32 cellular contexts compared by ENCODE assay signal in the genomic region with DNA sequence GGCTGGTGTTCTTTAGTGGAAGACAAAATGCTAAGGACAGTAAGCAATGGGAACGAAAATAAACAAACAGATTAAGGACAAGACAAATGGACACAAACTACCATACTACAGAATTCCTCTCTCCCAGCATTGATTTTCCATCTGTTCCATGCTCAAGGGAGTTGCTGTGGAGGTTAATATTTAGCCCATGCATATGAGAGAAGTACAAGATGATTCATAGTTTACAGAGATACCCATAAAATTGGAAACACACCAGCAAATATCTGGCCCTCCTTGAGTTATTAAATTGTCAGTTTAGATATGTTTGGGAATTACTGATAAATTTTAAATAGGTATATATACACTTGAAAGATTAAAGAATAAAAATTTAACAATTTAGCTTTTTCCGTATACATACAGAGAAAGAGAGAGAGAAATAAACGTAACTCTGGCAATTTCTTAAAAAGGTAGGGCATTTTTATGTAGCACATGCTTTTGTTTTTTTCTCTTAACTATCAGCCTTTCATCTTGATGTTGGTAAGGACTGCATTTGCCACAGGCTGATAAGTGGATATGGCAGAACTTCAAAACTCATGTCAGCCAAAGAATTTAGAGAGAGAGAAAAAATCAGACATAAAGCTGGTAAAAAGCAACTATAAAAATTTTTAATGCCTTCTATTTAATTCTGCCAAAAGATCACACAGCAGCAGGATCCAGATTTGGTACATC.
DNase-seq lines count a peak whose midpoint lies in the region; ATAC-seq, FAIRE-seq and TF ChIP-seq lines count a peak whose summit lies in the region.
"Had no signal": no experiment of that assay in that cellular context is flagged by ENCODE, and none has a peak within 500 bp of the region (broad histone marks: within the 10 kb centered on the region; RNA-seq: fewer than 3 reads in every experiment).

No MANE protein-coding gene starts in this region.

- no peak for TF ChIP-seq RAD21 in IMR-90 (IDR thresholded peaks at IDR 0.05; ENCODE audit: low read length)

- no peak overlapping the region for H3K27ac Mint-ChIP-seq in astrocyte (ENCODE audit: unreplicated experiment)
- H3K27ac Mint-ChIP-seq: activated B cell treated with CpG ODN at 0.5 μM for 24 hours; activated T-cell treated with anti-CD3 and anti-CD28 coated beads, Interleukin-2, amount 50 U/mL, for 72 hours; stimulated activated naive CD8-positive, alpha-beta T cell treated with anti-CD3 and anti-CD28 coated beads, Interleukin-15, amount 100 ng/mL, for 72 hours had no signal

- dilution Hi-C loops in IMR-90 (cut with HindIII; ENCODE audit: low sequenced_read_pairs, unreplicated experiment) = no loop called here

- no peaks in the 10 kb centered on the region for H3K9me3 ChIP-seq in A673 (ENCODE audit: low read depth, low read length, poor library complexity, severe bottlenecking)
- no peaks in the 10 kb centered on the region for H3K9me3 ChIP-seq in IMR-90 (ENCODE audit: control insufficient read depth, insufficient read depth, low read length)
- no peaks in the 10 kb centered on the region for H3K9me3 ChIP-seq in astrocyte (ENCODE audit: insufficient read depth, low read depth, low read length)
- H3K9me3 ChIP-seq in esophagus squamous epithelium = no peaks in the 10 kb centered on the region
- H3K9me3 ChIP-seq: BE2C had no signal

- H2AFZ ChIP-seq in IMR-90 (replicated peaks; ENCODE audit: low read length, poor library complexity) = no peak overlapping the region
- no peak overlapping the region for H2AFZ ChIP-seq in astrocyte (ENCODE audit: low read depth, low read length)

- ATAC-seq in IMR-90 (ENCODE audit: low read depth) (no peak), left colon (peak; percentile 40)
- ATAC-seq: activated T-cell treated with anti-CD3 and anti-CD28 coated beads, Interleukin-2, amount 50 U/mL, for 72 hours; left ventricle myocardium superior; naive thymus-derived CD8-positive, alpha-beta T cell; stimulated activated naive CD8-positive, alpha-beta T cell treated with anti-CD3 and anti-CD28 coated beads, Interleukin-15, amount 100 ng/mL, for 72 hours had no signal

- H3K4ac ChIP-seq in IMR-90 (ENCODE audit: low read depth, low read length) = no peak overlapping the region

- H3K4me3 ChIP-seq in A673 (ENCODE audit: low read depth, low read length, poor library complexity, severe bottlenecking) (no peak overlapping the region), IMR-90 (ENCODE audit: insufficient read depth, low read depth, low read length) (no peak overlapping the region), astrocyte (ENCODE audit: insufficient read depth, low read depth, low read length) (no peak overlapping the region), esophagus squamous epithelium (no peak overlapping the region)
- H3K4me3 ChIP-seq: skin epidermis had no signal

- H3K56ac ChIP-seq in IMR-90 (ENCODE audit: extremely low read depth, insufficient read depth, low read length) = no peak overlapping the region

- H4K5ac ChIP-seq in IMR-90 (ENCODE audit: low read depth, low read length) = no peak overlapping the region

- H3K36me3 Mint-ChIP-seq in astrocyte (ENCODE audit: low read depth, unreplicated experiment) = peaks cover 2% of the 10 kb centered on the region
- H3K36me3 Mint-ChIP-seq: naive thymus-derived CD8-positive, alpha-beta T cell had no signal

- BruUV-seq in A673 (replicated peaks; lab: Mats Ljungman, UMichigan) (no TSS peak), IMR-90 (replicated peaks; lab: Mats Ljungman, UMichigan) (no TSS peak)

- no peaks in the 10 kb centered on the region for H3K36me3 ChIP-seq in A673 (ENCODE audit: insufficient read depth, low read length, poor library complexity, severe bottlenecking)
- H3K36me3 ChIP-seq in IMR-90 (ENCODE audit: control insufficient read depth, insufficient read depth, low read length) = peaks cover 1% of the 10 kb centered on the region; the same call in 1 of the 2 replicates
- no peaks in the 10 kb centered on the region for H3K36me3 ChIP-seq in astrocyte (ENCODE audit: insufficient read depth, low read length)
- no peaks in the 10 kb centered on the region for H3K36me3 ChIP-seq in esophagus squamous epithelium
- H3K36me3 ChIP-seq: BE2C had no signal

- no peak for TF ChIP-seq CTCF in A673 (conservative IDR thresholded peaks at IDR 0.05; ENCODE audit: low read depth, low read length)
- no peak for TF ChIP-seq CTCF in IMR-90 (conservative IDR thresholded peaks at IDR 0.05; ENCODE audit: low read depth, low read length)
- TF ChIP-seq CTCF in astrocyte (IDR thresholded peaks at IDR 0.05; ENCODE audit: insufficient read depth, low read depth, low read length) = no peak
- TF ChIP-seq CTCF in esophagus squamous epithelium (IDR thresholded peaks at IDR 0.05) = no peak

- peaks cover 29% of the 10 kb centered on the region for H3K4me1 ChIP-seq in A673 (ENCODE audit: insufficient read depth, low read length, poor library complexity, severe bottlenecking)
- H3K4me1 ChIP-seq in IMR-90 (ENCODE audit: control insufficient read depth, insufficient read depth, low read length) = peaks cover 3% of the 10 kb centered on the region; the same call in 1 of the 2 replicates
- no peaks in the 10 kb centered on the region for H3K4me1 ChIP-seq in astrocyte (ENCODE audit: insufficient read depth, low read length)
- peaks cover 0 to 20% (median 0%) of the 10 kb centered on the region in 3 donors for H3K4me1 ChIP-seq in esophagus squamous epithelium
- H3K4me1 ChIP-seq: BE2C had no signal

- H2BK5ac ChIP-seq in IMR-90 (ENCODE audit: low read depth, low read length, poor library complexity, severe bottlenecking) = no peak overlapping the region

- peak; percentile 35 for DNase-seq in A673 (ENCODE audit: low spot score)
- DNase-seq in IMR-90 = peak; percentile 10
- peak; percentile 23 for DNase-seq in astrocyte (ENCODE audit: low read depth)
- no peak for DNase-seq in left colon
- no peak for DNase-seq in activated T-cell treated with anti-CD3 and anti-CD28 coated beads, Interleukin-2, amount 50 U/mL, for 48 hours
- no peak for DNase-seq in NCI-H2081 treated with DMSO at 0.1 percent for 48 hours (lab: John Stamatoyannopoulos, UW)
- DNase-seq in NOMO-1 treated with DMSO at 0.1 percent for 48 hours (lab: John Stamatoyannopoulos, UW; ENCODE audit: unreplicated experiment) = no peak
- no peak for DNase-seq in esophagus squamous epithelium (lab: John Stamatoyannopoulos, UW)
- DNase-seq: activated B cell treated with CpG ODN at 0.5 μM for 24 hours; activated CD4-positive, alpha-beta T cell treated with anti-CD3 and anti-CD28 coated beads, Interleukin-2, amount 50 U/mL, for 1 hour; activated naive CD4-positive, alpha-beta T cell; activated T-cell treated with anti-CD3 and anti-CD28 coated beads, Interleukin-2, amount 50 U/mL, for 72 hours; amniotic stem cell; BE2C; DND-41; effector CD8-positive, alpha-beta T cell; foreskin melanocyte; left ventricle myocardium superior; midbrain; MV-4-11; naive thymus-derived CD8-positive, alpha-beta T cell; NCI-H146; NCI-H2171; NCI-H524; NK-92 treated with Interleukin-12 subunit alpha and Interleukin-12 subunit beta, amount 100 ng/mL, for 24 hours; occipital lobe; stimulated activated naive CD8-positive, alpha-beta T cell treated with anti-CD3 and anti-CD28 coated beads, Interleukin-15, amount 100 ng/mL, for 72 hours had no signal

- peaks cover 9% of the 10 kb centered on the region for H3K4me1 Mint-ChIP-seq in astrocyte (ENCODE audit: low read depth, unreplicated experiment)
- H3K4me1 Mint-ChIP-seq: activated B cell treated with CpG ODN at 0.5 μM for 24 hours; naive thymus-derived CD8-positive, alpha-beta T cell; stimulated activated naive CD8-positive, alpha-beta T cell treated with anti-CD3 and anti-CD28 coated beads, Interleukin-15, amount 100 ng/mL, for 72 hours had no signal

- FAIRE-seq in astrocyte (lab: Jason Lieb, UNC) = no peak
- FAIRE-seq: A204.1, bronchial epithelial cell, colon had no signal

- no peaks in the 10 kb centered on the region for H3K27me3 Mint-ChIP-seq in astrocyte (ENCODE audit: low read depth, unreplicated experiment)
- H3K27me3 Mint-ChIP-seq: activated B cell treated with CpG ODN at 0.5 μM for 24 hours; naive thymus-derived CD8-positive, alpha-beta T cell; stimulated activated naive CD8-positive, alpha-beta T cell treated with anti-CD3 and anti-CD28 coated beads, Interleukin-15, amount 100 ng/mL, for 72 hours had no signal

- no peak overlapping the region for H3K4me3 Mint-ChIP-seq in astrocyte (ENCODE audit: unreplicated experiment)
- H3K4me3 Mint-ChIP-seq: activated B cell treated with CpG ODN at 0.5 μM for 24 hours; activated T-cell treated with anti-CD3 and anti-CD28 coated beads, Interleukin-2, amount 50 U/mL, for 72 hours; naive thymus-derived CD8-positive, alpha-beta T cell; stimulated activated naive CD8-positive, alpha-beta T cell treated with anti-CD3 and anti-CD28 coated beads, Interleukin-15, amount 100 ng/mL, for 72 hours had no signal

- H2BK120ac ChIP-seq in IMR-90 (ENCODE audit: low read depth, low read length) = no peak overlapping the region

- H4K20me1 ChIP-seq in IMR-90 (ENCODE audit: insufficient read depth, low read length) = peaks cover 4% of the 10 kb centered on the region; the same call in 1 of the 2 replicates
- peaks cover 9% of the 10 kb centered on the region for H4K20me1 ChIP-seq in astrocyte (ENCODE audit: insufficient read depth, low read length)

- H3K4me2 ChIP-seq in IMR-90 (ENCODE audit: low read depth, low read length) = no peak overlapping the region
- H3K4me2 ChIP-seq in astrocyte (ENCODE audit: low read length) = no peak overlapping the region
- H3K4me2 ChIP-seq: KMS-11 had no signal

- CTCF ChIA-PET in A673 (lab: Charles Lee) (no interaction called here), IMR-90 (lab: Yijun Ruan, JAX) (no interaction called here)

- no peak overlapping the region for H4K8ac ChIP-seq in IMR-90 (ENCODE audit: low read depth in 2 of 2, low read length in 2 of 2)

- H2BK20ac ChIP-seq in IMR-90 (ENCODE audit: low read depth, low read length) = no peak overlapping the region

- peaks cover 10% of the 10 kb centered on the region for H3K79me2 ChIP-seq in astrocyte (ENCODE audit: insufficient read depth, low read length)

- POLR2A ChIA-PET in A673 (lab: Charles Lee; ENCODE audit: low non-redundant PET) (no interaction called here), IMR-90 (lab: Charles Lee; ENCODE audit: unreplicated experiment) (interaction anchor here (0.7 kb wide), 1 partner anchor 535 kb away, joined by 16 read pairs; no protein-coding TSS in a partner anchor)

- H3K9ac ChIP-seq in IMR-90 (ENCODE audit: low read depth, low read length) (no peak overlapping the region), astrocyte (ENCODE audit: low read length) (no peak overlapping the region)
- H3K9ac ChIP-seq: KMS-11 had no signal

- H4K91ac ChIP-seq in IMR-90 (ENCODE audit: insufficient read depth, low read depth, low read length) = no peak overlapping the region

- H3K9me3 Mint-ChIP-seq in astrocyte (ENCODE audit: unreplicated experiment) = no peaks in the 10 kb centered on the region
- H3K9me3 Mint-ChIP-seq: activated B cell treated with CpG ODN at 0.5 μM for 24 hours; activated T-cell treated with anti-CD3 and anti-CD28 coated beads, Interleukin-2, amount 50 U/mL, for 72 hours; naive thymus-derived CD8-positive, alpha-beta T cell; stimulated activated naive CD8-positive, alpha-beta T cell treated with anti-CD3 and anti-CD28 coated beads, Interleukin-15, amount 100 ng/mL, for 72 hours had no signal

- H2BK15ac ChIP-seq in IMR-90 (ENCODE audit: low read depth, low read length) = no peak overlapping the region

- no peaks in the 10 kb centered on the region for H3K27me3 ChIP-seq in A673 (replicated peaks; ENCODE audit: insufficient read depth, low read depth, low read length, poor library complexity)
- H3K27me3 ChIP-seq in IMR-90 (ENCODE audit: control insufficient read depth, insufficient read depth, low read length) = no peaks in the 10 kb centered on the region
- no peaks in the 10 kb centered on the region for H3K27me3 ChIP-seq in astrocyte (ENCODE audit: insufficient read depth, low read length)
- H3K27me3 ChIP-seq in esophagus squamous epithelium = no peaks in the 10 kb centered on the region
- H3K27me3 ChIP-seq: BE2C had no signal

- peaks cover 0 to 18% of the 10 kb centered on the region in 2 experiments; a peak in 2 of 4 replicates for H3K79me1 ChIP-seq in IMR-90 (ENCODE audit: low read depth in 1 of 2, low read length in 2 of 2)

- in situ Hi-C loops in IMR-90 (cut with MboI; ENCODE audit: low sequenced_read_pairs) = no loop called here

- H3K23ac ChIP-seq in IMR-90 (ENCODE audit: low read depth, low read length) = no peak overlapping the region

- H3K9me1 ChIP-seq in IMR-90 (ENCODE audit: insufficient read depth, low read length) = 0 out of 2 replicates have a peak, but pooled peaks cover 4% of the 10 kb centered on the region

- peak overlapping the region; percentile 1 for H3K27ac ChIP-seq in A673 (ENCODE audit: low read depth, low read length, poor library complexity, severe bottlenecking)
- no peak overlapping the region for H3K27ac ChIP-seq in IMR-90 (ENCODE audit: insufficient read depth, low read length)
- no peak overlapping the region for H3K27ac ChIP-seq in astrocyte (ENCODE audit: low read depth, low read length)
- H3K27ac ChIP-seq in esophagus squamous epithelium = no peak overlapping the region
- H3K27ac ChIP-seq: KMS-11 had no signal

- H2AK5ac ChIP-seq in IMR-90 (ENCODE audit: low read depth, low read length) = no peak overlapping the region

- no peak overlapping the region for H3K18ac ChIP-seq in IMR-90 (ENCODE audit: low read depth, low read length)

- H3K14ac ChIP-seq in IMR-90 (replicated peaks; ENCODE audit: low read depth, low read length) = no peak overlapping the region

- no peak overlapping the region for H2AK9ac ChIP-seq in IMR-90 (replicated peaks; ENCODE audit: low read depth, low read length, poor library complexity)

- no CpG with 5 or more reads among the region's 3 CpGs for WGBS in IMR-90 (ENCODE audit: extremely low coverage in 2 of 2, insufficient read length in 1 of 2), 2 experiments
- WGBS in esophagus squamous epithelium, 2 donors = 56 to 60% methylated on average over 3 of the region's 3 CpGs

- TF ChIP-seq POLR2A in IMR-90 (IDR thresholded peaks at IDR 0.05; ENCODE audit: low read depth, low read length) (no peak), esophagus squamous epithelium (IDR thresholded peaks at IDR 0.05) (no peak)

- intact Hi-C loops in A673 (cut with micrococcal nuclease; ENCODE audit: unreplicated experiment) (no loop called here), IMR-90 (cut with micrococcal nuclease) (no loop called here), left colon (cut with DNase I, micrococcal nuclease) (no loop called here), esophagus squamous epithelium (cut with DNase I) (no loop called here)

Comparison
In these comparisons a context has a peak if more than half of its experiments do, and no peak if none do; other contexts are left out.
1. DNase-seq: peak in A673 (single experiment), IMR-90 (single experiment) and astrocyte (single experiment); none in left colon (0 of 2), activated T-cell treated with anti-CD3 and anti-CD28 coated beads, Interleukin-2, amount 50 U/mL, for 48 hours (0 of 2), NCI-H2081 treated with DMSO at 0.1 percent for 48 hours (single experiment), NOMO-1 treated with DMSO at 0.1 percent for 48 hours (single experiment) and esophagus squamous epithelium (single experiment).